ENCODE assay signal across 1 cellular context in the genomic region with DNA sequence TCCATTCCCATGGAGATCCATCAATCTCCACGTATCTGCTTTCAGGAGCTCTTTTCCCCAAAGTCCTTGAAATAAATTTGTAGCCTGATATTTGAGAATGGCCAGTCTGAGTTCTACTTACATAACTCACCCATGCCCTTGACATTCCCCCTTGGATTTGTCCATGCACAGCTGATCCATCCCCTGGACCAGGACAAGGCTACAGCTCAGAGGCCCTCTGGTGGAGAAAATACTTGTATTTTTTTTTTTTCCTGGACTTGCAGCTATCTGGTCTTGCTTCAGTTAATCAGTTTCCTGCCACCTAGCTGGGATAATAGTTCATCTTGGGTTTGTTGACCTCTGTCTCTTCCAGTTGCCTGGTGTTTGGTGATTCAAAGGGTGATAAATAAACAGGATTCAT.
TF ChIP-seq lines count a peak whose summit lies in the region.

No MANE protein-coding gene starts in this region.

TF ChIP-seq in HCT116, 20 proteins besides CTCF, POLR2A, EP300 and RAD21 (continued from another document):
- TF ChIP-seq ZNF274 (IDR thresholded peaks at IDR 0.05; ENCODE audit: low read depth, low read length) (no peak), TCF7L2 (IDR thresholded peaks at IDR 0.05; ENCODE audit: borderline replicate concordance, extremely low read depth, insufficient read depth, insufficient read length) (no peak), EZH2 (IDR thresholded peaks at IDR 0.05) (no peak), ZFX (IDR thresholded peaks at IDR 0.05) (no peak), CBX3 (IDR thresholded peaks at IDR 0.05; ENCODE audit: low read depth) (no peak), ELF1 (IDR thresholded peaks at IDR 0.05; ENCODE audit: borderline replicate concordance, low read depth) (no peak), EGR1 (IDR thresholded peaks at IDR 0.05; ENCODE audit: low read depth) (no peak)
